ENCODE assay signal across 5 cellular contexts in the genomic region with DNA sequence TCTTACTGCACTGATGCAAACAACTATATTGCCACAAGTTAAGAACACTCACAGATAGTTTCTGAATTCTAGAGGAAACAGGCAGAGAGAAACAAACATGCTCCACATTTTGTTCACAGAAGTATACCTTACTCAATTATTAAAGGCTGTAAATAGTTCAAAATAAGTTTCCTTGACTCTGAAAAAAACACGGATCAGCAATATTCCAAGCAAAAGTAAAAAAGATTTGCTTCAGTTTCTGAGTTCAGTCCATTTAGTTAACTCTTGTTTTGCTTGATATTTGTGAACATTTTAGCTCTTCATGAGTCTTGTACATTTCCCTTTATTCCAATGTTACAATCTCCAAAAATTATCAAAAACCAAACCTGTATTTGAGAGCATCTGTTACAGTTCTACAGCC. TPM values are rescaled to one million over a fixed set of nuclear protein-coding genes. Genes with fewer than 3 reads are reported as not detected.
"Had no signal": no experiment of that assay in that cellular context is flagged by ENCODE, and none has a peak within 500 bp of the region (broad histone marks: within the 10 kb centered on the region; RNA-seq: fewer than 3 reads in every experiment).

No MANE protein-coding gene starts in this region.

RNA-seq across cellular contexts. Expression of a gene that starts 24.6 kb away (rescaled TPM):
- total RNA-seq: HepG2, HT-29, HT1080, IMR-90 had no signal
- polyA plus RNA-seq: HepG2, IgD-negative memory B cell, IMR-90 had no signal
